15 cellular contexts compared by ENCODE assay signal in genomic region chr3:142498397-142499180, GRCh38. TPM values are rescaled to one million over a fixed set of nuclear protein-coding genes. Genes with fewer than 3 reads are reported as not detected.
DNase-seq lines count a peak whose midpoint lies in the region; ATAC-seq and TF ChIP-seq lines count a peak whose summit lies in the region.
"Had no signal": no experiment of that assay in that cellular context is flagged by ENCODE, and none has a peak within 500 bp of the region (broad histone marks: within the 10 kb centered on the region; RNA-seq: fewer than 3 reads in every experiment).

No MANE protein-coding gene starts in this region.

- no peaks in the 10 kb centered on the region for H3K9me3 Mint-ChIP-seq in activated T-cell treated with anti-CD3 and anti-CD28 coated beads, Interleukin-2, amount 50 U/mL, for 4 hours

- peak in 1 of 2 donors; percentile 45 for TF ChIP-seq POLR2A in adrenal gland (IDR thresholded peaks at IDR 0.05)

- 26 to 36% (median 33%) methylated on average over 2 of the region's 2 CpGs for WGBS in adrenal gland, 4 donors

- peak overlapping the region; percentile 69 for H3K9ac ChIP-seq in skeletal muscle satellite cell (ENCODE audit: low read depth, low read length)

- no peak overlapping the region for H3K4me3 Mint-ChIP-seq in activated T-cell treated with anti-CD3 and anti-CD28 coated beads, Interleukin-2, amount 50 U/mL, for 4 hours

- H3K27me3 ChIP-seq in adrenal gland (no peaks in the 10 kb centered on the region), skeletal muscle satellite cell (ENCODE audit: control insufficient read depth, insufficient read depth, low read length) (no peaks in the 10 kb centered on the region)
- H3K27me3 ChIP-seq: left lung, pancreas had no signal

- no peaks in the 10 kb centered on the region for H3K27me3 Mint-ChIP-seq in activated T-cell treated with anti-CD3 and anti-CD28 coated beads, Interleukin-2, amount 50 U/mL, for 4 hours (ENCODE audit: low read depth)

- peak overlapping the region; percentile 32 for H3K4me2 ChIP-seq in skeletal muscle satellite cell (ENCODE audit: low read length)

- DNase-seq in activated T-cell treated with anti-CD3 and anti-CD28 coated beads, Interleukin-2, amount 50 U/mL, for 4 hours = no peak
- no peak for DNase-seq in activated T-cell treated with anti-CD3 and anti-CD28 coated beads, Interleukin-2, amount 50 U/mL, for 1 hour
- DNase-seq in adrenal gland = peak in 3 of 7 donors; percentile 8 to 29 (median 20)
- no peak for DNase-seq in central memory CD4-positive, alpha-beta T cell
- DNase-seq: activated CD4-positive, alpha-beta T cell treated with anti-CD3 and anti-CD28 coated beads for 4 hours; DMS79 treated with DMSO at 0.1 percent for 48 hours; left lung; NCI-H2227 treated with DMSO at 0.1 percent for 48 hours; pancreas; SIG-M5; stimulated activated CD4-positive, alpha-beta T cell treated with anti-CD3 and anti-CD28 coated beads, Interleukin-4, amount 100 ng/mL, for 4 hours had no signal

- TF ChIP-seq CTCF in adrenal gland (IDR thresholded peaks at IDR 0.05) = no peak

- H3K4me1 Mint-ChIP-seq in activated T-cell treated with anti-CD3 and anti-CD28 coated beads, Interleukin-2, amount 50 U/mL, for 4 hours (ENCODE audit: low read depth) = peaks cover 2% of the 10 kb centered on the region

- H3K36me3 Mint-ChIP-seq in activated T-cell treated with anti-CD3 and anti-CD28 coated beads, Interleukin-2, amount 50 U/mL, for 4 hours (ENCODE audit: insufficient read depth) = peaks cover 52% of the 10 kb centered on the region

- H3K9me3 ChIP-seq in adrenal gland (replicated peaks in 1 of 3) (peaks cover 0 to 5% (median 0%) of the 10 kb centered on the region in 3 donors), skeletal muscle satellite cell (replicated peaks; ENCODE audit: low read length) (no peaks in the 10 kb centered on the region)
- H3K9me3 ChIP-seq: pancreas had no signal

- H3K4me1 ChIP-seq in adrenal gland (replicated peaks in 1 of 2) (peaks cover 23 to 43% of the 10 kb centered on the region in 2 donors), skeletal muscle satellite cell (ENCODE audit: control insufficient read depth, insufficient read depth, low read length) (peaks cover 45% of the 10 kb centered on the region)
- H3K4me1 ChIP-seq: left lung, pancreas had no signal

- H3K27ac ChIP-seq in adrenal gland = peak overlapping the region; percentile 29 to 79 (median 59)
- H3K27ac ChIP-seq: left lung, pancreas had no signal

- H3K36me3 ChIP-seq in adrenal gland (replicated peaks in 1 of 2) = peaks cover 0 to 9% of the 10 kb centered on the region in 2 donors
- H3K36me3 ChIP-seq in skeletal muscle satellite cell (ENCODE audit: insufficient read depth, low read length) = no peaks in the 10 kb centered on the region

- H3K4me3 ChIP-seq in adrenal gland = peak overlapping the region in 1 of 4 donors; percentile 3
- peak overlapping the region; percentile 18 for H3K4me3 ChIP-seq in skeletal muscle satellite cell (ENCODE audit: low read length)
- H3K4me3 ChIP-seq: left lung, pancreas had no signal

- intact Hi-C loops in adrenal gland (cut with DNase I) = no loop called here

- ATAC-seq in activated T-cell treated with anti-CD3 and anti-CD28 coated beads, Interleukin-2, amount 50 U/mL, for 4 hours = peak; percentile 78 to 90
- ATAC-seq in HG02798 (IDR thresholded peaks at IDR 0.05; ENCODE audit: poor library complexity, unreplicated experiment) = peak; percentile 58
- no peak for ATAC-seq in GM19023 (IDR thresholded peaks at IDR 0.05; ENCODE audit: unreplicated experiment)
- ATAC-seq in HG03108 (IDR thresholded peaks at IDR 0.05; ENCODE audit: unreplicated experiment) = no peak
- ATAC-seq: left lung, pancreas had no signal

RNA-seq across cellular contexts. Expression of gene XRN1, which starts 50.8 kb away (rescaled TPM):
- 10 to 100 TPM; 25.8 to 33.2 (median 26.8) TPM for total RNA-seq in activated T-cell treated with anti-CD3 and anti-CD28 coated beads, Interleukin-2, amount 50 U/mL, for 4 hours
- total RNA-seq in adrenal gland = 10 to 100 TPM; 17.6 to 73.6 (median 36.5) TPM
- 10 to 100 TPM in 2 of 3 donors, 1 to 10 TPM in 1; 6.3 to 14.5 (median 10.1) TPM for polyA plus RNA-seq in adrenal gland
- total RNA-seq in skeletal muscle satellite cell (2012; rRNA removed) = 19.4 and 23.3 TPM in 2 replicates

Comparison
In these comparisons a context has a peak if more than half of its experiments do, and no peak if none do; other contexts are left out.
1. ATAC-seq: peak in activated T-cell treated with anti-CD3 and anti-CD28 coated beads, Interleukin-2, amount 50 U/mL, for 4 hours (2 of 2) and HG02798 (single experiment); none in GM19023 (single experiment) and HG03108 (single experiment).